Comparison of ENCODE assay signal across 8 cellular contexts in genomic region chr10:58066126-58066525, GRCh38.
"Had no signal": no experiment of that assay in that cellular context is flagged by ENCODE, and none has a peak within 500 bp of the region (broad histone marks: within the 10 kb centered on the region; RNA-seq: fewer than 3 reads in every experiment).

No MANE protein-coding gene starts in this region.

- H3K27ac ChIP-seq: GM23248 had no signal

- H3K9me3 Mint-ChIP-seq: H9 had no signal

- DNase-seq: GM23248, H9, HCEC 1CT, IMR-90, KG1 had no signal

- H2AFZ ChIP-seq: GM23248 had no signal

- H3K4me3 Mint-ChIP-seq: H9 had no signal

- ATAC-seq: K562 had no signal

- H3K9ac ChIP-seq: GM23248 had no signal

- FAIRE-seq: H1, HTR-8/SVneo, K562 had no signal

- H3K4me3 ChIP-seq: GM23248, K562 had no signal
